ENCODE assay signal across 8 cellular contexts in genomic region chr12:103548622-103549601, GRCh38. TPM values are rescaled to one million over a fixed set of nuclear protein-coding genes. Genes with fewer than 3 reads are reported as not detected.
DNase-seq lines count a peak whose midpoint lies in the region; ATAC-seq, FAIRE-seq and TF ChIP-seq lines count a peak whose summit lies in the region.

No MANE protein-coding gene starts in this region.

- peaks cover 22% of the 10 kb centered on the region for H3K9me3 ChIP-seq in OCI-LY3 (ENCODE audit: insufficient read depth, low read length)

- peak; percentile 81 for ATAC-seq in GM19351 (IDR thresholded peaks at IDR 0.05; ENCODE audit: unreplicated experiment)
- ATAC-seq in esophagus mucosa: peak; percentile 83
- peak in 1 of 2 donors; percentile 84 for ATAC-seq in natural killer cell treated with Interleukin-12 subunit alpha and Interleukin-12 subunit beta and Interleukin-15 and Interleukin-18, amount 100 ng/mL, for 72 hours
- ATAC-seq in stimulated activated naive CD8-positive, alpha-beta T cell treated with anti-CD3 and anti-CD28 coated beads, Interleukin-15, Interleukin-2, amounts not matched to agents 100 U/mL and 50 U/mL, for 24 hours: peak; percentile 69

- peak overlapping the region; percentile 79 for H3K9ac ChIP-seq in OCI-LY3 (ENCODE audit: low read length)

- H3K4me3 ChIP-seq in OCI-LY3 (ENCODE audit: low read length): peak overlapping the region; percentile 48

- no peak for FAIRE-seq in HTR-8/SVneo (lab: Jason Lieb, UNC)

- H3K36me3 Mint-ChIP-seq in natural killer cell treated with Interleukin-12 subunit alpha and Interleukin-12 subunit beta and Interleukin-15 and Interleukin-18, amount 100 ng/mL, for 72 hours: no peaks in the 10 kb centered on the region

- DNase-seq in C1 segment of cervical spinal cord (lab: John Stamatoyannopoulos, UW): peak in 10 of 14 donors; percentile 2 to 51 (median 34)
- peak; percentile 51 for DNase-seq in HTR-8/SVneo (ENCODE audit: insufficient read length, low spot score)
- peak; percentile 85 for DNase-seq in activated CD8-positive, alpha-beta memory T cell treated with anti-CD3 and anti-CD28 coated beads, Interleukin-2, amount 50 U/mL, for 48 hours
- DNase-seq in natural killer cell treated with Interleukin-12 subunit alpha and Interleukin-12 subunit beta and Interleukin-15 and Interleukin-18, amount 100 ng/mL, for 72 hours (ENCODE audit: low spot score): no peak
- peak; percentile 77 for DNase-seq in stimulated activated naive CD8-positive, alpha-beta T cell treated with anti-CD3 and anti-CD28 coated beads, Interleukin-15, Interleukin-2, amounts not matched to agents 100 U/mL and 50 U/mL, for 24 hours

- no peaks in the 10 kb centered on the region for H3K9me3 Mint-ChIP-seq in natural killer cell treated with Interleukin-12 subunit alpha and Interleukin-12 subunit beta and Interleukin-15 and Interleukin-18, amount 100 ng/mL, for 72 hours

- TF ChIP-seq CTCF in OCI-LY3 (IDR thresholded peaks at IDR 0.05; ENCODE audit: low read depth, low read length): peak; percentile 88

- H3K4me1 Mint-ChIP-seq in natural killer cell treated with Interleukin-12 subunit alpha and Interleukin-12 subunit beta and Interleukin-15 and Interleukin-18, amount 100 ng/mL, for 72 hours (ENCODE audit: low read depth in 2 of 2): peaks cover 0 to 7% of the 10 kb centered on the region in 2 donors

- peaks cover 13 to 25% of the 10 kb centered on the region in 2 donors for H3K27me3 Mint-ChIP-seq in natural killer cell treated with Interleukin-12 subunit alpha and Interleukin-12 subunit beta and Interleukin-15 and Interleukin-18, amount 100 ng/mL, for 72 hours

- H3K27ac Mint-ChIP-seq in natural killer cell treated with Interleukin-12 subunit alpha and Interleukin-12 subunit beta and Interleukin-15 and Interleukin-18, amount 100 ng/mL, for 72 hours: peak overlapping the region in 1 of 2 donors; percentile 65

- no peaks in the 10 kb centered on the region for H3K27me3 ChIP-seq in OCI-LY3 (ENCODE audit: low read depth, low read length)

- no peaks in the 10 kb centered on the region for H4K20me1 ChIP-seq in OCI-LY3 (ENCODE audit: insufficient read depth, low read length)

- H3K4me1 ChIP-seq in OCI-LY3 (ENCODE audit: low read length): peaks cover 37% of the 10 kb centered on the region

- peak overlapping the region; percentile 59 for H3K4me2 ChIP-seq in OCI-LY3 (ENCODE audit: low read length)

- H3K27ac ChIP-seq in OCI-LY3 (ENCODE audit: low read length): peak overlapping the region; percentile 93

- peak overlapping the region; percentile 72 for H2AFZ ChIP-seq in OCI-LY3 (ENCODE audit: low read depth, low read length)

- H3K36me3 ChIP-seq in OCI-LY3 (replicated peaks; ENCODE audit: low read depth, low read length): peaks cover 25% of the 10 kb centered on the region

- H3K79me2 ChIP-seq in OCI-LY3 (ENCODE audit: low read length): no peaks in the 10 kb centered on the region

- peak overlapping the region; percentile 40 for H3K4me3 Mint-ChIP-seq in natural killer cell treated with Interleukin-12 subunit alpha and Interleukin-12 subunit beta and Interleukin-15 and Interleukin-18, amount 100 ng/mL, for 72 hours

RNA-seq across cellular contexts. Expression of gene STAB2, which starts 38.2 kb away (rescaled TPM):
- 0.16 TPM for total RNA-seq in esophagus mucosa
- not detected for total RNA-seq in natural killer cell treated with Interleukin-12 subunit alpha and Interleukin-12 subunit beta and Interleukin-15 and Interleukin-18, amount 100 ng/mL, for 72 hours

RNA-seq across cellular contexts. Expression of gene C12orf42, which starts 53.1 kb away (rescaled TPM):
- not detected for total RNA-seq in esophagus mucosa
- total RNA-seq in natural killer cell treated with Interleukin-12 subunit alpha and Interleukin-12 subunit beta and Interleukin-15 and Interleukin-18, amount 100 ng/mL, for 72 hours: not detected
